Comparison of ENCODE assay signal across 34 cellular contexts in genomic region chr4:160117686-160118085, GRCh38.
"Had no signal": no experiment of that assay in that cellular context is flagged by ENCODE, and none has a peak within 500 bp of the region (broad histone marks: within the 10 kb centered on the region; RNA-seq: fewer than 3 reads in every experiment).

No MANE protein-coding gene starts in this region.

- H3K4me3 ChIP-seq: MG63 had no signal

- H3K27me3 ChIP-seq: MG63 had no signal

- H3K36me3 ChIP-seq: MG63 had no signal

- DNase-seq: Karpas-422, Kasumi-1, MG63, MM.1S, MV-4-11, NCI-H1048, NCI-H1092, NCI-H1092 treated with DMSO at 0.1 percent for 48 hours, NCI-H1105, NCI-H1105 treated with DMSO at 0.1 percent for 48 hours, NCI-H1417, NCI-H1417 treated with DMSO at 0.1 percent for 48 hours, NCI-H1436, NCI-H1436 treated with DMSO at 0.1 percent for 48 hours, NCI-H146, NCI-H1694, NCI-H1694 treated with DMSO at 0.1 percent for 48 hours, NCI-H187, NCI-H187 treated with DMSO at 0.1 percent for 48 hours, NCI-H1930, NCI-H2029, NCI-H2029 treated with DMSO at 0.1 percent for 48 hours, NCI-H2081, NCI-H2081 treated with DMSO at 0.1 percent for 48 hours, NCI-H2107, NCI-H2171, NCI-H2171 treated with DMSO at 0.1 percent for 48 hours, NCI-H2227 treated with DMSO at 0.1 percent for 48 hours, NCI-H226, NCI-H345, NCI-H446, NCI-H446 treated with DMSO at 0.1 percent for 48 hours, NCI-H510A, NCI-H510A treated with DMSO at 0.1 percent for 48 hours had no signal
